ENCODE assay signal across 11 cellular contexts in genomic region chr11:64291746-64292457, GRCh38. TPM values are rescaled to one million over a fixed set of nuclear protein-coding genes. Genes with fewer than 3 reads are reported as not detected.
DNase-seq lines count a peak whose midpoint lies in the region; ATAC-seq and TF ChIP-seq lines count a peak whose summit lies in the region.
"Had no signal": no experiment of that assay in that cellular context is flagged by ENCODE, and none has a peak within 500 bp of the region (broad histone marks: within the 10 kb centered on the region; RNA-seq: fewer than 3 reads in every experiment).

No MANE protein-coding gene starts in this region.

- H3K27ac ChIP-seq in WERI-Rb-1 (no peak overlapping the region), gastroesophageal sphincter (no peak overlapping the region)
- H3K27ac ChIP-seq: uterus had no signal

- H3K4me3 ChIP-seq in WERI-Rb-1 (ENCODE audit: low read depth, low read length) (peak overlapping the region; percentile 39), gastroesophageal sphincter (peak overlapping the region in 1 of 2 donors; percentile 49)
- H3K4me3 ChIP-seq: uterus had no signal

- TF ChIP-seq EP300 in gastroesophageal sphincter (IDR thresholded peaks at IDR 0.05), result no peak

- peaks cover 76% of the 10 kb centered on the region for H3K27me3 Mint-ChIP-seq in Calu3 (ENCODE audit: unreplicated experiment)

- no peak for TF ChIP-seq POLR2A in gastroesophageal sphincter (IDR thresholded peaks at IDR 0.05)

- peak; percentile 17 for ATAC-seq in gastroesophageal sphincter
- no peak for ATAC-seq in esophagus mucosa
- ATAC-seq in GM18519 (IDR thresholded peaks at IDR 0.05; ENCODE audit: low FRiP score, unreplicated experiment), result no peak

- no TSS peak for BruUV-seq in Calu3 (replicated peaks; lab: Mats Ljungman, UMichigan)

- CTCF ChIA-PET in Calu3 (lab: Charles Lee), result no interaction called here

- peaks cover 0 to 30% (median 17%) of the 10 kb centered on the region in 3 donors for H3K4me1 ChIP-seq in gastroesophageal sphincter

- peak overlapping the region; percentile 24 for H3K4me3 Mint-ChIP-seq in Calu3 (ENCODE audit: low read depth, unreplicated experiment)

- DNase-seq in Calu3, result no peak
- DNase-seq in WERI-Rb-1, result no peak
- peak; percentile 61 for DNase-seq in retina
- no peak for DNase-seq in A172 (ENCODE audit: low spot score)
- no peak for DNase-seq in NCI-H748 (lab: John Stamatoyannopoulos, UW; ENCODE audit: unreplicated experiment)
- DNase-seq: uterus had no signal

- H3K27me3 ChIP-seq in WERI-Rb-1 (ENCODE audit: insufficient read depth, low read depth, severe bottlenecking), result peaks cover 22% of the 10 kb centered on the region
- H3K27me3 ChIP-seq in gastroesophageal sphincter, result peaks cover 74% of the 10 kb centered on the region

- H3K9me3 Mint-ChIP-seq in Calu3 (ENCODE audit: low read depth, unreplicated experiment), result no peaks in the 10 kb centered on the region

- WGBS in gastroesophageal sphincter (ENCODE audit: low coverage in 1 of 2), 2 donors, result no CpG with 5 or more reads among the region's 96 CpGs

- H3K4me1 Mint-ChIP-seq in Calu3 (ENCODE audit: low read depth, unreplicated experiment), result peaks cover 9% of the 10 kb centered on the region

- no peak for TF ChIP-seq CTCF in Calu3 (IDR thresholded peaks at IDR 0.05; ENCODE audit: unreplicated experiment)
- no peak for TF ChIP-seq CTCF in WERI-Rb-1 (IDR thresholded peaks at IDR 0.05; ENCODE audit: low read depth, low read length)
- no peak for TF ChIP-seq CTCF in gastroesophageal sphincter (IDR thresholded peaks at IDR 0.05)

- intact Hi-C loops in Calu3 (cut with micrococcal nuclease; ENCODE audit: unreplicated experiment), result no loop called here

- no peak overlapping the region for H3K27ac Mint-ChIP-seq in Calu3 (ENCODE audit: unreplicated experiment)

- peaks cover 9% of the 10 kb centered on the region for H3K36me3 Mint-ChIP-seq in Calu3 (ENCODE audit: insufficient read depth, unreplicated experiment)

- no peaks in the 10 kb centered on the region for H3K9me3 ChIP-seq in WERI-Rb-1 (ENCODE audit: severe bottlenecking)
- H3K9me3 ChIP-seq in gastroesophageal sphincter, result no peaks in the 10 kb centered on the region
- H3K9me3 ChIP-seq: uterus had no signal

- H3K36me3 ChIP-seq in WERI-Rb-1, result no peaks in the 10 kb centered on the region
- H3K36me3 ChIP-seq in gastroesophageal sphincter, result peaks cover 0 to 25% of the 10 kb centered on the region in 2 donors
- H3K36me3 ChIP-seq: uterus had no signal

RNA-seq across cellular contexts. Expression of gene KCNK4, which starts 0.8 kb away (rescaled TPM):
- total RNA-seq in Calu3 (2022) (not detected in 2 replicates), gastroesophageal sphincter (under 1 TPM in 1 of 4 donors, not detected in 3; 0.31 TPM), esophagus mucosa (not detected)
- total RNA-seq in A172 (2014; rRNA removed; shearing (Covaris generic)), result 0.07 TPM in 1 of 2 replicates, not detected in the other
- total RNA-seq: activated CD8-positive, alpha-beta memory T cell treated with anti-CD3 and anti-CD28 coated beads for 36 hours; renal cortical epithelial cell had no signal

RNA-seq across cellular contexts. Expression of gene GPR137, which starts 6.3 kb away (rescaled TPM):
- total RNA-seq in Calu3 (2022), result 33.3 and 37.0 TPM in 2 replicates
- 10 to 100 TPM; 14.0 to 37.1 (median 27.6) TPM for total RNA-seq in gastroesophageal sphincter
- 52.1 and 60.8 TPM in 2 replicates for total RNA-seq in A172 (2014; rRNA removed; shearing (Covaris generic))
- 18.5 TPM for total RNA-seq in esophagus mucosa

RNA-seq across cellular contexts. Expression of gene BAD, which starts 7.4 kb away (rescaled TPM):
- total RNA-seq in Calu3 (2022), result 30.2 and 33.6 TPM in 2 replicates
- 100 to 1,000 TPM in 3 of 4 donors, 10 to 100 TPM in 1; 97.1 to 156 (median 135) TPM for total RNA-seq in gastroesophageal sphincter
- 219 TPM in 2 replicates for total RNA-seq in A172 (2014; rRNA removed; shearing (Covaris generic))
- 45.4 TPM for total RNA-seq in esophagus mucosa

RNA-seq across cellular contexts. Expression of gene CATSPERZ, which starts 8.3 kb away (rescaled TPM):
- total RNA-seq in Calu3 (2022) (0.85 TPM in 1 of 2 replicates, not detected in the other), gastroesophageal sphincter (not detected), esophagus mucosa (1.3 TPM)
- total RNA-seq in A172 (2014; rRNA removed; shearing (Covaris generic)), result not detected in 2 replicates
- total RNA-seq: activated CD8-positive, alpha-beta memory T cell treated with anti-CD3 and anti-CD28 coated beads for 36 hours; renal cortical epithelial cell; uterus had no signal

RNA-seq across cellular contexts. Expression of gene ESRRA, which starts 13.4 kb away (rescaled TPM):
- total RNA-seq in Calu3 (2022) (53.4 and 59.7 TPM in 2 replicates), gastroesophageal sphincter (10 to 100 TPM; 39.8 to 77.1 (median 71.2) TPM), esophagus mucosa (63.2 TPM)
- total RNA-seq in A172 (2014; rRNA removed; shearing (Covaris generic)), result 30.4 and 46.6 TPM in 2 replicates
